1 cellular context compared by ENCODE assay signal in genomic region chr11:506238-506949, GRCh38.
TF ChIP-seq lines count a peak whose summit lies in the region.

No MANE protein-coding gene starts in this region.

TF ChIP-seq in HepG2, 621 proteins besides CTCF, POLR2A, EP300 and RAD21 (continued from another document and continues in another):
- TF ChIP-seq AFF4 (CRISPR knock-in tag; IDR thresholded peaks at IDR 0.05), result no peak
- peak; percentile 75; the same call in 1 of the 2 replicates for TF ChIP-seq ZNF317 (CRISPR knock-in tag; IDR thresholded peaks at IDR 0.05)
- peak; percentile 64; the same call in 1 of the 2 replicates for TF ChIP-seq IRF9 (CRISPR knock-in tag; IDR thresholded peaks at IDR 0.05; ENCODE audit: borderline replicate concordance)
- TF ChIP-seq BCL3 (CRISPR knock-in tag; IDR thresholded peaks at IDR 0.05), result peak; percentile 61; the same call in 1 of the 2 replicates
- no peak for TF ChIP-seq KLF16 (CRISPR knock-in tag; IDR thresholded peaks at IDR 0.05)
- no peak for TF ChIP-seq ZSCAN20 (CRISPR knock-in tag; IDR thresholded peaks at IDR 0.05; ENCODE audit: borderline replicate concordance)
- TF ChIP-seq ZNF780A (CRISPR knock-in tag; IDR thresholded peaks at IDR 0.05), result 0 out of 2 replicates have a peak, but pooled peaks have one; percentile 2
- no peak for TF ChIP-seq ZNF7 (CRISPR knock-in tag; IDR thresholded peaks at IDR 0.05)
- no peak for TF ChIP-seq HMG20B (CRISPR knock-in tag; conservative IDR thresholded peaks at IDR 0.05)
- TF ChIP-seq ZNF12 (CRISPR knock-in tag; IDR thresholded peaks at IDR 0.05), result no peak
- TF ChIP-seq ZNF639 (CRISPR knock-in tag; conservative IDR thresholded peaks at IDR 0.05), result 0 out of 2 replicates have a peak, but pooled peaks have one; percentile 27
- no peak for TF ChIP-seq ZNF552 (CRISPR knock-in tag; IDR thresholded peaks at IDR 0.05; ENCODE audit: borderline replicate concordance)
- no peak for TF ChIP-seq NCOA5 (CRISPR knock-in tag; IDR thresholded peaks at IDR 0.05)
- TF ChIP-seq ATRX (CRISPR knock-in tag; IDR thresholded peaks at IDR 0.05; ENCODE audit: borderline replicate concordance), result no peak
- no peak for TF ChIP-seq MAFG (CRISPR knock-in tag; IDR thresholded peaks at IDR 0.05)
- no peak for TF ChIP-seq ZBTB21 (CRISPR knock-in tag; IDR thresholded peaks at IDR 0.05)
- peak; percentile 67 for TF ChIP-seq AKAP8 (CRISPR knock-in tag; IDR thresholded peaks at IDR 0.05)
- TF ChIP-seq TAF15 (IDR thresholded peaks at IDR 0.05; ENCODE audit: low read depth, low read length, poor library complexity, severe bottlenecking), result no peak
- TF ChIP-seq RFX1 (IDR thresholded peaks at IDR 0.05), result no peak
- no peak for TF ChIP-seq ZBTB33 (CRISPR knock-in tag; IDR thresholded peaks at IDR 0.05)
- TF ChIP-seq ZFP36L1 (CRISPR knock-in tag; IDR thresholded peaks at IDR 0.05), result peak; percentile 78; the same call in 1 of the 2 replicates
- peak; percentile 71; the same call in 1 of the 2 replicates for TF ChIP-seq ZNF547 (CRISPR knock-in tag; IDR thresholded peaks at IDR 0.05)
- no peak for TF ChIP-seq ZNF10 (CRISPR knock-in tag; IDR thresholded peaks at IDR 0.05; ENCODE audit: borderline replicate concordance, low read depth)
- peak; percentile 86 for TF ChIP-seq MAX (IDR thresholded peaks at IDR 0.05)
- no peak for TF ChIP-seq PLSCR1 (CRISPR knock-in tag; IDR thresholded peaks at IDR 0.05; ENCODE audit: borderline replicate concordance)
- peak; percentile 12; the same call in 1 of the 2 replicates for TF ChIP-seq MTERF4 (CRISPR knock-in tag; IDR thresholded peaks at IDR 0.05)
- 0 out of 2 replicates have a peak, but pooled peaks have one; percentile 26 for TF ChIP-seq ZNF260 (CRISPR knock-in tag; IDR thresholded peaks at IDR 0.05; ENCODE audit: borderline replicate concordance, low read depth)
- TF ChIP-seq REST (IDR thresholded peaks at IDR 0.05; ENCODE audit: borderline replicate concordance in 1 of 2, low read depth in 1 of 2, low read length in 2 of 2), result no peak; a peak in 1 of 4 replicates
- TF ChIP-seq HDAC6 (IDR thresholded peaks at IDR 0.05; ENCODE audit: low read depth, low read length), result no peak
- TF ChIP-seq SIN3A (IDR thresholded peaks at IDR 0.05; ENCODE audit: borderline replicate concordance, low read depth, low read length), result peak; percentile 26; the same call in 1 of the 2 replicates
- TF ChIP-seq KDM2A (CRISPR knock-in tag; IDR thresholded peaks at IDR 0.05; ENCODE audit: borderline replicate concordance, low read depth), result peak; percentile 59; the same call in 1 of the 2 replicates
- no peak for TF ChIP-seq SYNCRIP (IDR thresholded peaks at IDR 0.05; ENCODE audit: insufficient read depth, low read depth, low read length)
- TF ChIP-seq DMAP1 (CRISPR knock-in tag; IDR thresholded peaks at IDR 0.05), result peak; percentile 90
- no peak for TF ChIP-seq CEBPZ (IDR thresholded peaks at IDR 0.05; ENCODE audit: low read length)
- TF ChIP-seq MAZ (IDR thresholded peaks at IDR 0.05; ENCODE audit: borderline replicate concordance, low read depth, low read length), result peak; percentile 41
- TF ChIP-seq MAZ (CRISPR knock-in tag; IDR thresholded peaks at IDR 0.05; ENCODE audit: low read depth), result peak; percentile 90
